1 cellular context compared by ENCODE assay signal in the genomic region with DNA sequence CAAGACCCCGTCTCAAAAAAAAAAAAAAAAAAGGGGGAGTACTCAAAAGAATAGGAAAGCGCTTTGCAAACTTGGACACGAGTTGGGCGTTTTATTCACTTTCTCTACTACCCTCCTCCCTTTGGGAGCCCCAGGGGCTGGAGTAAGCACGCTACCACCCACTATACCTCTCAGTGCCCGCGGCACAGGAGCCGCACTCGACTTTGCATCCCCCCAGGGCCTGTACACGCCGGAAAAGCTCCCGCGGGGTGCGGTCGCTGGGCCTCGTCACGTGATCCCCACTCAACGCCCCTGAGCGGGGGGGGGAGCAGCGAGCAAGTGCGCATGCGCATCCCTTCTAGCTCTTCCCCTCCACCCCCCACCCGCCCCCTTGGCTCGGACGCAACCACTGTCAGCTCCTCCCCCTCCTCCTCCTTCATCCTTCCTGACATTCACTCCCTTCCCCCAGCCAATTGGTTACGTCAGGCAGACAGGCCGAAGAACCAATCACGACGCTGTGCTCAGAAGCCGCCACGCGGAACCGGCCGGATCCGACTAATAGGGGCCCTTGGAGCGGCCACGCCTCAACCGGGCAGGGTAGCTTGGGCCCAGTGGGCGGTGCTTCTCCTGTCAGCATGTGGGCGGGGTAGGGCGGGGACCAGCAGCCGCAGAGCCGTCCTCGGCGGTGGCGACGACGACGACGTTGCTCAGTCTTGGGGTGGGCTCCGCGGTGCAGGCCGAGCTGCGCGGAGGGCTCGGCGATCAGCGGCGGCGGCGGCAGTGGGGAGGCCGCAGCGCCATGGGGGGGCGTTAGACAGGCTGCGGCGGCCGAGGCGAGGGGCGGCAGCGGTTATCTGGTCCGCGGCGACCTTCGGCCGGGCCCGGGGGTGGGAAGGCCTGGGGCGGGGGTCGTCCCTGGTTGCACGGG.
A peak's percentile ranks its signal among the peaks of the same experiment; 100 is the strongest.
TF ChIP-seq lines count a peak whose summit lies in the region.

A gene with protein sequence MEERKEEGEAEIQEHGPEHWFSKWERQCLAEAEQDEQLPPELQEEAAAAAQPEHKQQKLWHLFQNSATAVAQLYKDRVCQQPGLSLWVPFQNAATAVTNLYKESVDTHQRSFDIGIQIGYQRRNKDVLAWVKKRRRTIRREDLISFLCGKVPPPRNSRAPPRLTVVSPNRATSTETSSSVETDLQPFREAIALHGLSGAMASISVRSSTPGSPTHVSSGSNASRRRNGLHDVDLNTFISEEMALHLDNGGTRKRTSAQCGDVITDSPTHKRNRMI (plus strand): TSS at position 685 of the 907 bp plus-strand sequence. CDS start 401 bp downstream, outside the sequence.

TF ChIP-seq in H1, 55 proteins besides CTCF, POLR2A, EP300 and RAD21:
- TF ChIP-seq USF2 (IDR thresholded peaks at IDR 0.05; ENCODE audit: low read length) (peak; percentile 90), CBX8 (IDR thresholded peaks at IDR 0.05; ENCODE audit: borderline replicate concordance, low read depth, low read length) (no peak), EGR1 (IDR thresholded peaks at IDR 0.05; ENCODE audit: borderline replicate concordance, low read depth, low read length) (peak; percentile 33; the same call in 1 of the 2 replicates), JUN (IDR thresholded peaks at IDR 0.05; ENCODE audit: low read depth, low read length) (no peak), SIX5 (IDR thresholded peaks at IDR 0.05; ENCODE audit: low read depth, low read length) (no peak), TCF12 (IDR thresholded peaks at IDR 0.05; ENCODE audit: low read depth, low read length) (no peak), SUZ12 (IDR thresholded peaks at IDR 0.05; ENCODE audit: low read length) (no peak), BCL11A (IDR thresholded peaks at IDR 0.05; ENCODE audit: low read depth in 2 of 2, low read length in 2 of 2) (no peak), GTF2F1 (IDR thresholded peaks at IDR 0.05; ENCODE audit: borderline replicate concordance, low read depth, low read length) (0 out of 2 replicates have a peak, but pooled peaks have one; percentile 26), NANOG (IDR thresholded peaks at IDR 0.05; ENCODE audit: insufficient read depth, low read depth, low read length, poor library complexity, severe bottlenecking) (peak; percentile 40), SP1 (IDR thresholded peaks at IDR 0.05; ENCODE audit: low read depth, low read length) (peak; percentile 96), KDM1A (IDR thresholded peaks at IDR 0.05; ENCODE audit: borderline replicate concordance, low read length) (no peak), POU5F1 (IDR thresholded peaks at IDR 0.05; ENCODE audit: low read depth, low read length) (no peak), TEAD4 (IDR thresholded peaks at IDR 0.05; ENCODE audit: low read depth, low read length) (no peak), SRF (IDR thresholded peaks at IDR 0.05; ENCODE audit: low read depth, low read length) (no peak), RBBP5 (IDR thresholded peaks at IDR 0.05; ENCODE audit: borderline replicate concordance, low read depth, low read length) (peak; percentile 42; the same call in 1 of the 2 replicates), PHF8 (conservative IDR thresholded peaks at IDR 0.05; ENCODE audit: low read depth, low read length) (peak; percentile 52), CREB1 (IDR thresholded peaks at IDR 0.05) (peak; percentile 87), JUND (IDR thresholded peaks at IDR 0.05; ENCODE audit: low read length) (0 out of 2 replicates have a peak, but pooled peaks have one; percentile 25), FOSL1 (IDR thresholded peaks at IDR 0.05; ENCODE audit: insufficient read depth, low read depth, low read length) (no peak), CHD1 (IDR thresholded peaks at IDR 0.05; ENCODE audit: low read depth, low read length) (no peak), GABPA (IDR thresholded peaks at IDR 0.05; ENCODE audit: borderline replicate concordance, insufficient read depth, low read length) (no peak), RFX5 (IDR thresholded peaks at IDR 0.05; ENCODE audit: borderline replicate concordance, low read depth, low read length) (no peak), SIRT6 (IDR thresholded peaks at IDR 0.05; ENCODE audit: low read length) (no peak), HDAC2 (IDR thresholded peaks at IDR 0.05; ENCODE audit: borderline replicate concordance in 1 of 2, low read depth in 2 of 2, low read length in 2 of 2) (peak; percentile 32 to 92; a peak in 1 of 4 replicates), ASH2L (IDR thresholded peaks at IDR 0.05; ENCODE audit: low read length) (no peak), BRCA1 (IDR thresholded peaks at IDR 0.05; ENCODE audit: low read depth, low read length) (no peak), SP2 (IDR thresholded peaks at IDR 0.05; ENCODE audit: low read length) (peak; percentile 52), CTBP2 (IDR thresholded peaks at IDR 0.05; ENCODE audit: borderline replicate concordance, insufficient read depth, insufficient read length, low read length) (no peak), CEBPB (IDR thresholded peaks at IDR 0.05; ENCODE audit: low read depth, low read length) (no peak), TAF7 (optimal IDR thresholded peaks at IDR 0.05; ENCODE audit: borderline replicate concordance, low read depth, low read length) (peak; percentile 99), TBP (IDR thresholded peaks at IDR 0.05; ENCODE audit: low read depth, low read length) (peak; percentile 96), BACH1 (IDR thresholded peaks at IDR 0.05; ENCODE audit: low read length) (peak; percentile 41; the same call in 1 of the 2 replicates), NRF1 (IDR thresholded peaks at IDR 0.05; ENCODE audit: low read depth, low read length) (peak; percentile 50), ZNF274 (IDR thresholded peaks at IDR 0.05; ENCODE audit: borderline replicate concordance, extremely low read depth, low read length) (no peak), MAFK (IDR thresholded peaks at IDR 0.05; ENCODE audit: low read depth, low read length) (no peak), E2F6 (IDR thresholded peaks at IDR 0.05) (peak; percentile 26; the same call in 1 of the 2 replicates), TAF1 (IDR thresholded peaks at IDR 0.05; ENCODE audit: low read depth, low read length) (peak; percentile 99), SAP30 (IDR thresholded peaks at IDR 0.05; ENCODE audit: insufficient read depth, insufficient replicate concordance, low read length) (peak; percentile 37), SIN3A (conservative IDR thresholded peaks at IDR 0.05 in 1 of 2, IDR thresholded peaks at IDR 0.05 in 1 of 2; ENCODE audit: low read depth in 1 of 2, low read length in 2 of 2) (peak in 1 of 2 experiments; percentile 3; a peak in 1 of 4 replicates), CBX5 (IDR thresholded peaks at IDR 0.05; ENCODE audit: low read depth, low read length) (no peak), RXRA (IDR thresholded peaks at IDR 0.05; ENCODE audit: insufficient read depth, low read depth, low read length) (no peak), CHD2 (IDR thresholded peaks at IDR 0.05; ENCODE audit: low read length) (peak; percentile 89), SP4 (IDR thresholded peaks at IDR 0.05; ENCODE audit: low read length) (no peak), KDM4A (IDR thresholded peaks at IDR 0.05; ENCODE audit: low read depth, low read length, severe bottlenecking) (peak; percentile 2), POLR2AphosphoS5 (IDR thresholded peaks at IDR 0.05; ENCODE audit: low read depth, low read length) (peak; percentile 98), HDAC6 (IDR thresholded peaks at IDR 0.05; ENCODE audit: low read depth, low read length) (no peak), KDM5A (IDR thresholded peaks at IDR 0.05; ENCODE audit: low read length) (no peak), YY1 (IDR thresholded peaks at IDR 0.05; ENCODE audit: low read depth, low read length) (no peak)
- TF ChIP-seq, protein P1, sequence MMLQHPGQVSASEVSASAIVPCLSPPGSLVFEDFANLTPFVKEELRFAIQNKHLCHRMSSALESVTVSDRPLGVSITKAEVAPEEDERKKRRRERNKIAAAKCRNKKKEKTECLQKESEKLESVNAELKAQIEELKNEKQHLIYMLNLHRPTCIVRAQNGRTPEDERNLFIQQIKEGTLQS (IDR thresholded peaks at IDR 0.05; ENCODE audit: insufficient read depth, low read depth, low read length): peak; percentile 79
- TF ChIP-seq, protein P2, sequence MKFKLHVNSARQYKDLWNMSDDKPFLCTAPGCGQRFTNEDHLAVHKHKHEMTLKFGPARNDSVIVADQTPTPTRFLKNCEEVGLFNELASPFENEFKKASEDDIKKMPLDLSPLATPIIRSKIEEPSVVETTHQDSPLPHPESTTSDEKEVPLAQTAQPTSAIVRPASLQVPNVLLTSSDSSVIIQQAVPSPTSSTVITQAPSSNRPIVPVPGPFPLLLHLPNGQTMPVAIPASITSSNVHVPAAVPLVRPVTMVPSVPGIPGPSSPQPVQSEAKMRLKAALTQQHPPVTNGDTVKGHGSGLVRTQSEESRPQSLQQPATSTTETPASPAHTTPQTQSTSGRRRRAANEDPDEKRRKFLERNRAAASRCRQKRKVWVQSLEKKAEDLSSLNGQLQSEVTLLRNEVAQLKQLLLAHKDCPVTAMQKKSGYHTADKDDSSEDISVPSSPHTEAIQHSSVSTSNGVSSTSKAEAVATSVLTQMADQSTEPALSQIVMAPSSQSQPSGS (IDR thresholded peaks at IDR 0.05; ENCODE audit: low read length): peak; percentile 69; the same call in 1 of the 2 replicates
- TF ChIP-seq, protein P3, sequence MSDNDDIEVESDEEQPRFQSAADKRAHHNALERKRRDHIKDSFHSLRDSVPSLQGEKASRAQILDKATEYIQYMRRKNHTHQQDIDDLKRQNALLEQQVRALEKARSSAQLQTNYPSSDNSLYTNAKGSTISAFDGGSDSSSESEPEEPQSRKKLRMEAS (IDR thresholded peaks at IDR 0.05): peak; percentile 63; the same call in 1 of the 2 replicates
